Comparison of ENCODE assay signal across 19 cellular contexts in genomic region chr16:9821331-9821730, GRCh38.
"Had no signal": no experiment of that assay in that cellular context is flagged by ENCODE, and none has a peak within 500 bp of the region (broad histone marks: within the 10 kb centered on the region; RNA-seq: fewer than 3 reads in every experiment).

No MANE protein-coding gene starts in this region.

- DNase-seq: activated CD4-positive, alpha-beta T cell treated with anti-CD3 and anti-CD28 coated beads, Interleukin-2, amount 50 U/mL, for 4 hours; activated CD4-positive, CD25-positive, alpha-beta regulatory T cell treated with anti-CD3 and anti-CD28 coated beads, Interleukin-2, amount 50 U/mL, for 72 hours; activated naive CD4-positive, alpha-beta T cell treated with Interleukin-2 at 50 U/mL for 16 hours; effector memory CD4-positive, alpha-beta T cell; gastrocnemius medialis; mucosa of descending colon; naive thymus-derived CD4-positive, alpha-beta T cell; posterior cingulate gyrus; stimulated activated CD4-positive, alpha-beta T cell treated with anti-CD3 and anti-CD28 coated beads, Interleukin-15, amount 100 ng/mL, for 24 hours; stimulated activated CD4-positive, alpha-beta T cell treated with anti-CD3 and anti-CD28 coated beads, Interleukin-4, amount 100 ng/mL, for 24 hours; stimulated activated naive CD4-positive, alpha-beta T cell had no signal

- H3K4me3 ChIP-seq: cardiac muscle cell, coronary artery, gastrocnemius medialis, lung, mucosa of descending colon, right atrium auricular region, SK-N-MC, skin epidermis, suprapubic skin had no signal

- H3K4me1 ChIP-seq: gastrocnemius medialis, right atrium auricular region, suprapubic skin had no signal

- H3K27ac ChIP-seq: cardiac muscle cell, coronary artery, epithelial cell of prostate, gastrocnemius medialis, right atrium auricular region, SK-N-MC, skin epidermis, suprapubic skin had no signal

- H3K9me3 ChIP-seq: gastrocnemius medialis, mucosa of descending colon, right atrium auricular region, suprapubic skin had no signal

- H3K36me3 ChIP-seq: cardiac muscle cell, gastrocnemius medialis, right atrium auricular region, suprapubic skin had no signal

- H3K27me3 ChIP-seq: cardiac muscle cell, right atrium auricular region had no signal
